ENCODE assay signal across 1 cellular context in the genomic region with DNA sequence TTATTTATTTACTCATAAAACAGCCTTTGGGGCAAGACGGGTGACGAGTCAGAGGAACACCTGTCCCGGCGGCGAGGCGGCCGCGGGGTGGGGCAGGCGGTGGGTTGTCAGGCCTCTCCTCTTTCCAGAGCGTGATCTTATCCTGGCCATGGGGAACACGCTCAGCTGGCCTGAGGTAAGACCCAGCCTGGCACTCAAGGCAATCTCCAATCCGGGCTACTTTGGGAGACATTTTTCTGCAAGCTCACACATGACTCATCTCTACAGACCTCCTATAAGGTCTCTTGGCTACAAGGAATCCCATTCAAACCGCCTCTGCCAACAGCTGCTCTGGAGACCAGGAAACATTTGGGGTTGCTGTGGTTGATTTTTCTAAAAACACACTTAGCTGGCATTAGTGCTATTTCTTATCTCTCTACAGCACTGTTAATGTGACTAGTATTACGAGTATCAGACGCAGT.
TF ChIP-seq lines count a peak whose summit lies in the region.

No MANE protein-coding gene starts in this region.

TF ChIP-seq in endothelial cell of umbilical vein, 7 proteins besides CTCF, POLR2A, EP300 and RAD21 (continued from another document):
- TF ChIP-seq POLR2AphosphoS5 (IDR thresholded peaks at IDR 0.05; ENCODE audit: insufficient read depth, low read depth, low read length) = peak; percentile 59
- TF ChIP-seq JUN (IDR thresholded peaks at IDR 0.05; ENCODE audit: borderline replicate concordance, insufficient read depth, insufficient read length, low read depth) = peak; percentile 78
TF ChIP-seq in endothelial cell of umbilical vein: peak in this region for 4.
